ENCODE assay signal across 1 cellular context in genomic region chr2:25982273-25982967, GRCh38.
TF ChIP-seq lines count a peak whose summit lies in the region.

Gene KIF3C, minus strand, starts transcription at chr2:25982497. Its CDS starts 580 bp downstream, at chr2:25981917.

TF ChIP-seq in HepG2, 621 proteins besides CTCF, POLR2A, EP300 and RAD21 (continued from another document and continues in another):
- TF ChIP-seq HOMEZ (CRISPR knock-in tag; IDR thresholded peaks at IDR 0.05; ENCODE audit: low read depth) (no peak), SATB2 (CRISPR knock-in tag; IDR thresholded peaks at IDR 0.05) (no peak), ZNF18 (CRISPR knock-in tag; IDR thresholded peaks at IDR 0.05; ENCODE audit: insufficient replicate concordance) (no peak), CREM (IDR thresholded peaks at IDR 0.05) (peak; percentile 23; the same call in 1 of the 2 replicates), CREM (CRISPR knock-in tag; IDR thresholded peaks at IDR 0.05) (no peak), ELF1 (CRISPR knock-in tag; IDR thresholded peaks at IDR 0.05) (0 out of 2 replicates have a peak, but pooled peaks have one; percentile 19), POLR2AphosphoS5 (IDR thresholded peaks at IDR 0.05; ENCODE audit: low read depth, low read length) (no peak), ZNF747 (CRISPR knock-in tag; IDR thresholded peaks at IDR 0.05; ENCODE audit: borderline replicate concordance) (no peak), ZNF577 (CRISPR knock-in tag; IDR thresholded peaks at IDR 0.05; ENCODE audit: borderline replicate concordance, low read depth) (no peak), ZNF672 (CRISPR knock-in tag; IDR thresholded peaks at IDR 0.05) (no peak), REPIN1 (CRISPR knock-in tag; IDR thresholded peaks at IDR 0.05; ENCODE audit: borderline replicate concordance, low read depth) (no peak), HNF4G (IDR thresholded peaks at IDR 0.05; ENCODE audit: borderline replicate concordance, low read depth, low read length) (no peak), HNF4G (CRISPR knock-in tag; IDR thresholded peaks at IDR 0.05; ENCODE audit: borderline replicate concordance, low read depth) (no peak), ZNF782 (CRISPR knock-in tag; IDR thresholded peaks at IDR 0.05; ENCODE audit: borderline replicate concordance) (0 out of 2 replicates have a peak, but pooled peaks have one; percentile 38), CBFB (CRISPR knock-in tag; IDR thresholded peaks at IDR 0.05) (no peak; the same call in 1 of the 2 replicates), ZNF777 (CRISPR knock-in tag; IDR thresholded peaks at IDR 0.05) (peak; percentile 52; the same call in 1 of the 2 replicates), SRSF9 (IDR thresholded peaks at IDR 0.05; ENCODE audit: borderline replicate concordance, insufficient read depth, low read depth, low read length, poor library complexity, severe bottlenecking) (no peak), CCDC6 (CRISPR knock-in tag; IDR thresholded peaks at IDR 0.05) (no peak), ZBTB40 (IDR thresholded peaks at IDR 0.05) (no peak), ZBTB40 (CRISPR knock-in tag; IDR thresholded peaks at IDR 0.05) (peak; percentile 36; the same call in 1 of the 2 replicates), KLF9 (CRISPR knock-in tag; IDR thresholded peaks at IDR 0.05; ENCODE audit: low read depth) (no peak), PAWR (CRISPR knock-in tag; IDR thresholded peaks at IDR 0.05; ENCODE audit: borderline replicate concordance) (0 out of 2 replicates have a peak, but pooled peaks have one; percentile 51), ZNF235 (CRISPR knock-in tag; IDR thresholded peaks at IDR 0.05; ENCODE audit: borderline replicate concordance) (no peak), TERF1 (CRISPR knock-in tag; IDR thresholded peaks at IDR 0.05) (no peak), MED8 (CRISPR knock-in tag; IDR thresholded peaks at IDR 0.05; ENCODE audit: insufficient replicate concordance) (no peak), ZNF879 (CRISPR knock-in tag; IDR thresholded peaks at IDR 0.05) (no peak), PBX3 (CRISPR knock-in tag; IDR thresholded peaks at IDR 0.05; ENCODE audit: borderline replicate concordance) (no peak), ZSCAN25 (CRISPR knock-in tag; IDR thresholded peaks at IDR 0.05) (no peak), AGO2 (optimal IDR thresholded peaks at IDR 0.05; ENCODE audit: low read depth, low read length) (no peak), HNRNPH1 (optimal IDR thresholded peaks at IDR 0.05; ENCODE audit: low read depth, low read length) (no peak), HOXA7 (CRISPR knock-in tag; IDR thresholded peaks at IDR 0.05) (no peak), CC2D1A (CRISPR knock-in tag; IDR thresholded peaks at IDR 0.05) (no peak), ATM (IDR thresholded peaks at IDR 0.05; ENCODE audit: borderline replicate concordance) (no peak), NCOA1 (CRISPR knock-in tag; IDR thresholded peaks at IDR 0.05) (no peak)
- TF ChIP-seq, protein P1, sequence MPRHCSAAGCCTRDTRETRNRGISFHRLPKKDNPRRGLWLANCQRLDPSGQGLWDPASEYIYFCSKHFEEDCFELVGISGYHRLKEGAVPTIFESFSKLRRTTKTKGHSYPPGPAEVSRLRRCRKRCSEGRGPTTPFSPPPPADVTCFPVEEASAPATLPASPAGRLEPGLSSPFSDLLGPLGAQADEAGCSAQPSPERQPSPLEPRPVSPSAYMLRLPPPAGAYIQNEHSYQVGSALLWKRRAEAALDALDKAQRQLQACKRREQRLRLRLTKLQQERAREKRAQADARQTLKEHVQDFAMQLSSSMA (CRISPR knock-in tag; IDR thresholded peaks at IDR 0.05): 0 out of 2 replicates have a peak, but pooled peaks have one; percentile 10
- TF ChIP-seq, protein P2, sequence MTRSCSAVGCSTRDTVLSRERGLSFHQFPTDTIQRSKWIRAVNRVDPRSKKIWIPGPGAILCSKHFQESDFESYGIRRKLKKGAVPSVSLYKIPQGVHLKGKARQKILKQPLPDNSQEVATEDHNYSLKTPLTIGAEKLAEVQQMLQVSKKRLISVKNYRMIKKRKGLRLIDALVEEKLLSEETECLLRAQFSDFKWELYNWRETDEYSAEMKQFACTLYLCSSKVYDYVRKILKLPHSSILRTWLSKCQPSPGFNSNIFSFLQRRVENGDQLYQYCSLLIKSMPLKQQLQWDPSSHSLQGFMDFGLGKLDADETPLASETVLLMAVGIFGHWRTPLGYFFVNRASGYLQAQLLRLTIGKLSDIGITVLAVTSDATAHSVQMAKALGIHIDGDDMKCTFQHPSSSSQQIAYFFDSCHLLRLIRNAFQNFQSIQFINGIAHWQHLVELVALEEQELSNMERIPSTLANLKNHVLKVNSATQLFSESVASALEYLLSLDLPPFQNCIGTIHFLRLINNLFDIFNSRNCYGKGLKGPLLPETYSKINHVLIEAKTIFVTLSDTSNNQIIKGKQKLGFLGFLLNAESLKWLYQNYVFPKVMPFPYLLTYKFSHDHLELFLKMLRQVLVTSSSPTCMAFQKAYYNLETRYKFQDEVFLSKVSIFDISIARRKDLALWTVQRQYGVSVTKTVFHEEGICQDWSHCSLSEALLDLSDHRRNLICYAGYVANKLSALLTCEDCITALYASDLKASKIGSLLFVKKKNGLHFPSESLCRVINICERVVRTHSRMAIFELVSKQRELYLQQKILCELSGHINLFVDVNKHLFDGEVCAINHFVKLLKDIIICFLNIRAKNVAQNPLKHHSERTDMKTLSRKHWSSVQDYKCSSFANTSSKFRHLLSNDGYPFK (CRISPR knock-in tag; IDR thresholded peaks at IDR 0.05; ENCODE audit: borderline replicate concordance): no peak
- TF ChIP-seq, protein P3, sequence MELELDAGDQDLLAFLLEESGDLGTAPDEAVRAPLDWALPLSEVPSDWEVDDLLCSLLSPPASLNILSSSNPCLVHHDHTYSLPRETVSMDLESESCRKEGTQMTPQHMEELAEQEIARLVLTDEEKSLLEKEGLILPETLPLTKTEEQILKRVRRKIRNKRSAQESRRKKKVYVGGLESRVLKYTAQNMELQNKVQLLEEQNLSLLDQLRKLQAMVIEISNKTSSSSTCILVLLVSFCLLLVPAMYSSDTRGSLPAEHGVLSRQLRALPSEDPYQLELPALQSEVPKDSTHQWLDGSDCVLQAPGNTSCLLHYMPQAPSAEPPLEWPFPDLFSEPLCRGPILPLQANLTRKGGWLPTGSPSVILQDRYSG (CRISPR knock-in tag; IDR thresholded peaks at IDR 0.05): no peak
- TF ChIP-seq, protein P4, sequence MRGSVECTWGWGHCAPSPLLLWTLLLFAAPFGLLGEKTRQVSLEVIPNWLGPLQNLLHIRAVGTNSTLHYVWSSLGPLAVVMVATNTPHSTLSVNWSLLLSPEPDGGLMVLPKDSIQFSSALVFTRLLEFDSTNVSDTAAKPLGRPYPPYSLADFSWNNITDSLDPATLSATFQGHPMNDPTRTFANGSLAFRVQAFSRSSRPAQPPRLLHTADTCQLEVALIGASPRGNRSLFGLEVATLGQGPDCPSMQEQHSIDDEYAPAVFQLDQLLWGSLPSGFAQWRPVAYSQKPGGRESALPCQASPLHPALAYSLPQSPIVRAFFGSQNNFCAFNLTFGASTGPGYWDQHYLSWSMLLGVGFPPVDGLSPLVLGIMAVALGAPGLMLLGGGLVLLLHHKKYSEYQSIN (CRISPR knock-in tag; IDR thresholded peaks at IDR 0.05; ENCODE audit: borderline replicate concordance): no peak
- TF ChIP-seq, protein P5, sequence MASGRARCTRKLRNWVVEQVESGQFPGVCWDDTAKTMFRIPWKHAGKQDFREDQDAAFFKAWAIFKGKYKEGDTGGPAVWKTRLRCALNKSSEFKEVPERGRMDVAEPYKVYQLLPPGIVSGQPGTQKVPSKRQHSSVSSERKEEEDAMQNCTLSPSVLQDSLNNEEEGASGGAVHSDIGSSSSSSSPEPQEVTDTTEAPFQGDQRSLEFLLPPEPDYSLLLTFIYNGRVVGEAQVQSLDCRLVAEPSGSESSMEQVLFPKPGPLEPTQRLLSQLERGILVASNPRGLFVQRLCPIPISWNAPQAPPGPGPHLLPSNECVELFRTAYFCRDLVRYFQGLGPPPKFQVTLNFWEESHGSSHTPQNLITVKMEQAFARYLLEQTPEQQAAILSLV (CRISPR knock-in tag; IDR thresholded peaks at IDR 0.05; ENCODE audit: borderline replicate concordance): 0 out of 2 replicates have a peak, but pooled peaks have one; percentile 30
